ENCODE assay signal across 1 cellular context in genomic region chr17:45394913-45395568, GRCh38.
TF ChIP-seq lines count a peak whose summit lies in the region.

No MANE protein-coding gene starts in this region.

TF ChIP-seq in HepG2, 621 proteins besides CTCF, POLR2A, EP300 and RAD21 (continued from another document and continues in another):
- peak; percentile 57; the same call in 1 of the 2 replicates for TF ChIP-seq ZGPAT (CRISPR knock-in tag; IDR thresholded peaks at IDR 0.05)
- TF ChIP-seq HNRNPL (IDR thresholded peaks at IDR 0.05; ENCODE audit: low read depth, low read length), result 0 out of 2 replicates have a peak, but pooled peaks have one; percentile 23
- 0 out of 2 replicates have a peak, but pooled peaks have one; percentile 38 for TF ChIP-seq NFKBIZ (CRISPR knock-in tag; IDR thresholded peaks at IDR 0.05)
- no peak for TF ChIP-seq TBX3 (IDR thresholded peaks at IDR 0.05; ENCODE audit: borderline replicate concordance)
- TF ChIP-seq TFDP1 (CRISPR knock-in tag; IDR thresholded peaks at IDR 0.05; ENCODE audit: borderline replicate concordance), result no peak; the same call in 1 of the 2 replicates
- 0 out of 2 replicates have a peak, but pooled peaks have one; percentile 10 for TF ChIP-seq THRA (CRISPR knock-in tag; IDR thresholded peaks at IDR 0.05; ENCODE audit: borderline replicate concordance)
- TF ChIP-seq ZNF710 (CRISPR knock-in tag; IDR thresholded peaks at IDR 0.05; ENCODE audit: borderline replicate concordance), result no peak; the same call in 1 of the 2 replicates
- peak; percentile 10; the same call in 1 of the 2 replicates for TF ChIP-seq ZNF768 (CRISPR knock-in tag; IDR thresholded peaks at IDR 0.05)
- no peak for TF ChIP-seq ZNF430 (CRISPR knock-in tag; IDR thresholded peaks at IDR 0.05)
- TF ChIP-seq DMTF1 (CRISPR knock-in tag; IDR thresholded peaks at IDR 0.05), result no peak
- no peak for TF ChIP-seq ZSCAN9 (CRISPR knock-in tag; IDR thresholded peaks at IDR 0.05; ENCODE audit: borderline replicate concordance)
- TF ChIP-seq ZNF276 (CRISPR knock-in tag; IDR thresholded peaks at IDR 0.05; ENCODE audit: low read depth), result no peak
- no peak for TF ChIP-seq JUNB (CRISPR knock-in tag; IDR thresholded peaks at IDR 0.05; ENCODE audit: borderline replicate concordance)
- TF ChIP-seq CEBPZ (IDR thresholded peaks at IDR 0.05; ENCODE audit: low read length), result no peak
- no peak for TF ChIP-seq ZNF703 (CRISPR knock-in tag; IDR thresholded peaks at IDR 0.05; ENCODE audit: borderline replicate concordance)
- TF ChIP-seq ZHX1 (CRISPR knock-in tag; IDR thresholded peaks at IDR 0.05; ENCODE audit: low read depth), result peak; percentile 32; the same call in 1 of the 2 replicates
- no peak for TF ChIP-seq AFF4 (CRISPR knock-in tag; IDR thresholded peaks at IDR 0.05)
- TF ChIP-seq DNMT1 (CRISPR knock-in tag; IDR thresholded peaks at IDR 0.05), result peak; percentile 74; the same call in 1 of the 2 replicates
- TF ChIP-seq THAP8 (CRISPR knock-in tag; IDR thresholded peaks at IDR 0.05; ENCODE audit: borderline replicate concordance), result no peak
- no peak for TF ChIP-seq ZBTB43 (CRISPR knock-in tag; conservative IDR thresholded peaks at IDR 0.05)
- no peak for TF ChIP-seq ZNF773 (CRISPR knock-in tag; IDR thresholded peaks at IDR 0.05; ENCODE audit: borderline replicate concordance)
- peak; percentile 23; the same call in 1 of the 2 replicates for TF ChIP-seq FOSL2 (CRISPR knock-in tag; IDR thresholded peaks at IDR 0.05)
- peak; percentile 58; the same call in 1 of the 2 replicates for TF ChIP-seq ZKSCAN1 (IDR thresholded peaks at IDR 0.05; ENCODE audit: low read length)
- TF ChIP-seq ZNF30 (CRISPR knock-in tag; IDR thresholded peaks at IDR 0.05), result no peak
- peak; percentile 95 for TF ChIP-seq ZBTB38 (CRISPR knock-in tag; IDR thresholded peaks at IDR 0.05)
- peak; percentile 45 for TF ChIP-seq HDAC2 (CRISPR knock-in tag; IDR thresholded peaks at IDR 0.05)
- TF ChIP-seq ZNF143 (CRISPR knock-in tag; IDR thresholded peaks at IDR 0.05), result no peak
- peak; percentile 27; the same call in 1 of the 2 replicates for TF ChIP-seq KMT2A (CRISPR knock-in tag; IDR thresholded peaks at IDR 0.05)
- no peak for TF ChIP-seq PHF20 (CRISPR knock-in tag; IDR thresholded peaks at IDR 0.05)
- TF ChIP-seq MTA3 (CRISPR knock-in tag; IDR thresholded peaks at IDR 0.05), result no peak
- no peak for TF ChIP-seq RARA (CRISPR knock-in tag; IDR thresholded peaks at IDR 0.05)
- no peak for TF ChIP-seq ZNF776 (CRISPR knock-in tag; IDR thresholded peaks at IDR 0.05)
- no peak for TF ChIP-seq NFE2 (CRISPR knock-in tag; IDR thresholded peaks at IDR 0.05)
